10 cellular contexts compared by ENCODE assay signal in the genomic region with DNA sequence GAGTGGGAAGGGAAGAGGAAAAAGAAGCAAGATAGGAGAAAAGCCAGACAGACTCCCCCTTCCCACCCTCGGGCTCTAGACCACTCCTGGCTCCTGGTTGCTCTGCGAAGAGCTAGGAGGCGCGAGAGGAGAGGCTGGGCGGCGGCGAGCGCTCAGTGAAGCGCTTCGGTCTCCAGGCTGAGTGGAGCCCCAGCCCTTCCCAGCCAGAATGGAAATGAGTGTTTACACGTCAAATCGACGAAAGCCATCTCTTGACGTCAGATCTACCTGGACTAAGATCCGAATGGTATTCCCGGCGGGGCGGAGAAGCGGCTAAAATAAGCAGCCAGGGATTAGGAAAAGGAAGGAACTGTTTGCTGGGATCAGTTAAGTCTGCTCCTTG. TPM values are rescaled to one million over a fixed set of nuclear protein-coding genes. Genes with fewer than 3 reads are reported as not detected.
A peak's percentile ranks its signal among the peaks of the same experiment; 100 is the strongest.
DNase-seq lines count a peak whose midpoint lies in the region; ATAC-seq and TF ChIP-seq lines count a peak whose summit lies in the region.
"Had no signal": no experiment of that assay in that cellular context is flagged by ENCODE, and none has a peak within 500 bp of the region (broad histone marks: within the 10 kb centered on the region; RNA-seq: fewer than 3 reads in every experiment).

Gene PCSK1 (minus strand): TSS at position 183 of the 382 bp plus-strand sequence. CDS start 206 bp downstream, outside the sequence.

- no peak for ATAC-seq in thoracic aorta (ENCODE audit: insufficient number of reproducible peaks, low FRiP score, low read depth)
- ATAC-seq in foreskin keratinocyte, result no peak
- no peak for ATAC-seq in HG03108 (IDR thresholded peaks at IDR 0.05; ENCODE audit: unreplicated experiment)
- ATAC-seq in GM18505 (IDR thresholded peaks at IDR 0.05; ENCODE audit: unreplicated experiment), result no peak
- ATAC-seq: esophagus mucosa had no signal

- WGBS in iPS DF 6.9 (ENCODE audit: insufficient coverage, insufficient read length), result no CpG with 5 or more reads among the region's 19 CpGs

- no peak for TF ChIP-seq CTCF in thoracic aorta (IDR thresholded peaks at IDR 0.05)
- no peak for TF ChIP-seq CTCF in foreskin keratinocyte (conservative IDR thresholded peaks at IDR 0.05)

- H3K4me3 ChIP-seq in iPS DF 6.9 (ENCODE audit: low read length) (peak within 1 kb of the TSS; percentile 56), thoracic aorta (peak within 1 kb of the TSS; percentile 56)

- no peak for TF ChIP-seq POLR2A in GM18505 (IDR thresholded peaks at IDR 0.05; ENCODE audit: borderline replicate concordance, extremely low read depth, insufficient read depth, insufficient read length)

- H3K27me3 ChIP-seq in iPS DF 6.9 (ENCODE audit: control insufficient read depth, insufficient read depth, low read length) (peaks cover 20% of the 10 kb centered on the region; the same call in 1 of the 2 replicates), thoracic aorta (replicated peaks; ENCODE audit: insufficient read depth) (peaks cover 11% of the 10 kb centered on the region), foreskin keratinocyte (peaks cover 87% of the 10 kb centered on the region)

- H3K4me1 ChIP-seq in iPS DF 6.9 (ENCODE audit: control insufficient read depth, insufficient read depth, low read length) (peaks cover 3% of the 10 kb centered on the region; the same call in 1 of the 2 replicates), thoracic aorta (ENCODE audit: control insufficient read depth in 1 of 2, low read depth in 2 of 2) (peaks cover 13 to 31% of the 10 kb centered on the region in 2 donors), foreskin keratinocyte (no peaks in the 10 kb centered on the region)

- H3K27ac ChIP-seq in iPS DF 6.9 (ENCODE audit: low read length) (no peak within 1 kb of the TSS), thoracic aorta (no peak within 1 kb of the TSS), foreskin keratinocyte (no peak within 1 kb of the TSS)

- H3K36me3 ChIP-seq in iPS DF 6.9 (ENCODE audit: control insufficient read depth, insufficient read depth, low read length) (no peaks in the 10 kb centered on the region), thoracic aorta (no peaks in the 10 kb centered on the region)

- H3K9me3 ChIP-seq in iPS DF 6.9 (ENCODE audit: control insufficient read depth, insufficient read depth, low read length) (no peaks in the 10 kb centered on the region), thoracic aorta (no peaks in the 10 kb centered on the region)

- peak; percentile 99 for DNase-seq in DMS53 (lab: John Stamatoyannopoulos, UW)
- no peak for DNase-seq in DMS53 treated with DMSO at 0.1 percent for 48 hours (lab: John Stamatoyannopoulos, UW; ENCODE audit: unreplicated experiment)
- DNase-seq in NCI-H510A (lab: John Stamatoyannopoulos, UW), result peak; percentile 74
- DNase-seq in iPS DF 6.9 (ENCODE audit: low read depth, low spot score), result no peak
- DNase-seq in thoracic aorta (ENCODE audit: low spot score), result no peak
- no peak for DNase-seq in foreskin keratinocyte

RNA-seq across cellular contexts. Expression of gene PCSK1, which starts in this region (rescaled TPM):
- total RNA-seq in thoracic aorta (1 to 10 TPM in 1 of 2 donors, under 1 TPM in 1; 0.14 to 3.2 TPM), foreskin keratinocyte (not detected in 2 replicates)
- not detected in 2 replicates for polyA plus RNA-seq in foreskin keratinocyte
- polyA plus RNA-seq: AG04450 had no signal

Comparison
In these comparisons a context has a peak if more than half of its experiments do, and no peak if none do; other contexts are left out.
1. DNase-seq: peak in DMS53 (single experiment) and NCI-H510A (single experiment); none in DMS53 treated with DMSO at 0.1 percent for 48 hours (single experiment), iPS DF 6.9 (single experiment), thoracic aorta (single experiment) and foreskin keratinocyte (0 of 2).